In genomic region chr2:216666461-216667233, GRCh38 we compare ENCODE assay signal across 9 cellular contexts. TPM values are rescaled to one million over a fixed set of nuclear protein-coding genes. Genes with fewer than 3 reads are reported as not detected.
DNase-seq lines count a peak whose midpoint lies in the region; ATAC-seq and TF ChIP-seq lines count a peak whose summit lies in the region.
"Had no signal": no experiment of that assay in that cellular context is flagged by ENCODE, and none has a peak within 500 bp of the region (broad histone marks: within the 10 kb centered on the region; RNA-seq: fewer than 3 reads in every experiment).

No MANE protein-coding gene starts in this region.

- H3K36me3 ChIP-seq in Peyer's patch (no peaks in the 10 kb centered on the region), neutrophil (no peaks in the 10 kb centered on the region), thyroid gland (no peaks in the 10 kb centered on the region)

- intact Hi-C loops in thyroid gland (cut with DNase I) = loop anchor here (2.0 kb wide), 1 partner anchor 146 kb away; no protein-coding TSS in a partner anchor

- H3K27me3 ChIP-seq in Peyer's patch (no peaks in the 10 kb centered on the region), neutrophil (no peaks in the 10 kb centered on the region), thyroid gland (no peaks in the 10 kb centered on the region)

- H3K27ac ChIP-seq in Peyer's patch (no peak overlapping the region), neutrophil (no peak overlapping the region), thyroid gland (no peak overlapping the region)

- H3K4me1 Mint-ChIP-seq in activated T-helper 17 cell treated with anti-CD3 and anti-CD28 coated beads, Interleukin-2, amount 50 U/mL, for 72 hours = no peaks in the 10 kb centered on the region

- H3K9me3 ChIP-seq in Peyer's patch = no peaks in the 10 kb centered on the region
- no peaks in the 10 kb centered on the region for H3K9me3 ChIP-seq in neutrophil
- H3K9me3 ChIP-seq in thyroid gland = no peaks in the 10 kb centered on the region

- H3K4me3 Mint-ChIP-seq in activated T-helper 17 cell treated with anti-CD3 and anti-CD28 coated beads, Interleukin-2, amount 50 U/mL, for 72 hours = no peak overlapping the region
- H3K4me3 Mint-ChIP-seq: activated naive CD8-positive, alpha-beta T cell had no signal

- peak; percentile 85 for DNase-seq in DMS 273 (lab: John Stamatoyannopoulos, UW; ENCODE audit: unreplicated experiment)
- DNase-seq in LHCN-M2 (ENCODE audit: low read depth) = peak; percentile 47
- peak; percentile 38 to 83 (median 82) for DNase-seq in Peyer's patch
- peak; percentile 70 for DNase-seq in fibroblast of villous mesenchyme (ENCODE audit: low read depth)
- peak; percentile 72 to 73 for DNase-seq in thyroid gland

- H3K27ac Mint-ChIP-seq in activated T-helper 17 cell treated with anti-CD3 and anti-CD28 coated beads, Interleukin-2, amount 50 U/mL, for 72 hours = no peak overlapping the region
- H3K27ac Mint-ChIP-seq: activated naive CD8-positive, alpha-beta T cell had no signal

- H3K4me3 ChIP-seq in Peyer's patch = no peak overlapping the region
- H3K4me3 ChIP-seq in fibroblast of villous mesenchyme (ENCODE audit: low read depth, low read length) = no peak overlapping the region
- no peak overlapping the region for H3K4me3 ChIP-seq in neutrophil (ENCODE audit: low read depth in 1 of 2, low read length in 1 of 2)
- no peak overlapping the region for H3K4me3 ChIP-seq in thyroid gland (replicated peaks in 1 of 3)

- TF ChIP-seq POLR2A in Peyer's patch (IDR thresholded peaks at IDR 0.05) (no peak), thyroid gland (IDR thresholded peaks at IDR 0.05) (no peak)

- TF ChIP-seq CTCF in Peyer's patch (IDR thresholded peaks at IDR 0.05) (peak; percentile 68 to 98 (median 95)), fibroblast of villous mesenchyme (IDR thresholded peaks at IDR 0.05; ENCODE audit: insufficient read depth, low read depth, low read length) (peak; percentile 99), neutrophil (IDR thresholded peaks at IDR 0.05) (peak; percentile 81), thyroid gland (IDR thresholded peaks at IDR 0.05) (peak; percentile 93 to 98 (median 96))

- no peaks in the 10 kb centered on the region for H3K9me3 Mint-ChIP-seq in activated T-helper 17 cell treated with anti-CD3 and anti-CD28 coated beads, Interleukin-2, amount 50 U/mL, for 72 hours

- WGBS in thyroid gland, 2 donors = 10 to 11% methylated on average over 9 of the region's 9 CpGs

- no peaks in the 10 kb centered on the region for H3K36me3 Mint-ChIP-seq in activated T-helper 17 cell treated with anti-CD3 and anti-CD28 coated beads, Interleukin-2, amount 50 U/mL, for 72 hours (ENCODE audit: low read depth)
- H3K36me3 Mint-ChIP-seq: activated naive CD8-positive, alpha-beta T cell had no signal

- peaks cover 26% of the 10 kb centered on the region for H3K27me3 Mint-ChIP-seq in activated T-helper 17 cell treated with anti-CD3 and anti-CD28 coated beads, Interleukin-2, amount 50 U/mL, for 72 hours
- H3K27me3 Mint-ChIP-seq: activated naive CD8-positive, alpha-beta T cell had no signal

- ATAC-seq in GM21619 (IDR thresholded peaks at IDR 0.05; ENCODE audit: unreplicated experiment) = peak; percentile 74
- ATAC-seq in activated T-helper 17 cell treated with anti-CD3 and anti-CD28 coated beads, Interleukin-2, amount 50 U/mL, for 72 hours (replicated peaks) = peak; percentile 82

- peaks cover 0 to 6% (median 0%) of the 10 kb centered on the region in 4 donors for H3K4me1 ChIP-seq in Peyer's patch
- no peaks in the 10 kb centered on the region for H3K4me1 ChIP-seq in neutrophil (ENCODE audit: control insufficient read depth in 1 of 2, insufficient read depth in 1 of 2, low read depth in 1 of 2, low read length in 1 of 2)
- H3K4me1 ChIP-seq in thyroid gland = peaks cover 0 to 13% of the 10 kb centered on the region in 2 donors

RNA-seq across cellular contexts. Expression of gene IGFBP5, which starts 28.7 kb away (rescaled TPM):
- 0.06 and 0.46 TPM in 2 replicates for total RNA-seq in LHCN-M2 (2014; rRNA removed)
- 3.3 TPM for polyA plus RNA-seq in LHCN-M2 (2012)
- 100 to 1,000 TPM in 1 of 4 donors, 10 to 100 TPM in 3; 41.5 to 183 (median 75.0) TPM for total RNA-seq in Peyer's patch
- total RNA-seq in activated T-helper 17 cell treated with anti-CD3 and anti-CD28 coated beads, Interleukin-2, amount 50 U/mL, for 72 hours = not detected
- total RNA-seq in fibroblast of villous mesenchyme = 644 and 754 TPM in 2 replicates
- total RNA-seq in thyroid gland = 1,000 to 10,000 TPM in 1 of 4 donors, 100 to 1,000 TPM in 3; 704 to 1,519 (median 952) TPM

RNA-seq across cellular contexts. Expression of gene IGFBP2, which starts 33.4 kb away (rescaled TPM):
- 0.23 and 1.5 TPM in 2 replicates for total RNA-seq in LHCN-M2 (2014; rRNA removed)
- 3.7 TPM for polyA plus RNA-seq in LHCN-M2 (2012)
- total RNA-seq in Peyer's patch = 10 to 100 TPM; 24.8 to 51.9 (median 44.6) TPM
- under 1 TPM in 1 of 2 donors, not detected in 1; 0.32 TPM for total RNA-seq in activated T-helper 17 cell treated with anti-CD3 and anti-CD28 coated beads, Interleukin-2, amount 50 U/mL, for 72 hours
- 15.5 and 18.4 TPM in 2 replicates for total RNA-seq in fibroblast of villous mesenchyme
- 10 to 100 TPM; 26.5 to 45.0 (median 40.0) TPM for total RNA-seq in thyroid gland

Comparison
In these comparisons a context has a peak if more than half of its experiments do, and no peak if none do; other contexts are left out.
1. RNA of gene IGFBP5, which starts 28.7 kb away (total RNA-seq): 704 to 1,519 TPM in thyroid gland, 644 to 754 TPM in fibroblast of villous mesenchyme and 41.5 to 183 TPM in Peyer's patch; 0.06 to 0.46 TPM in LHCN-M2 and not detected in activated T-helper 17 cell treated with anti-CD3 and anti-CD28 coated beads, Interleukin-2, amount 50 U/mL, for 72 hours; every median in the first group is over 10 times any median in the second.
2. Peak in every context shown above with its lines, with median percentiles within 50 percentile points of each other: DNase-seq and CTCF ChIP-seq.